1 cellular context compared by ENCODE assay signal in the genomic region with DNA sequence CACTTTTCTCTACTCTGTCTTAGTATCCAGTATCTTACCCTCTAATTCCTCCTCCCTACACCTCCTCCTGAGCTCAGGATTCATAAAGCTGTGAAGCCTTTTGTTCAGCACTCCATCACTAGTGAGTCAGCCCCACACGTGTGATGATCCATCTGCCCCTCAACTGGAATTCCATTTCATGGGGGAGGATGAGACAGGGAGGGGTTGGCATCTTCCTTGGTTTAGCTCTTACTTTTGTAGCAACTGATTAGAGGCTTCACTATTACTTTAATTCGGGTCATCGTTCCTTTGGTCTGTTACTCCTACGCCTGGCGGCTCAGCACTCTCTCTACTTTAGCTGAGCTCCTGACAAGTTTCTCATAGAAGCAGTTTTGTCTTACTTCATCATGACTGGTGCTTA.
TF ChIP-seq lines count a peak whose summit lies in the region.

No MANE protein-coding gene starts in this region.

TF ChIP-seq in GM23338, 12 proteins besides CTCF, POLR2A, EP300 and RAD21 (continued from another document):
- TF ChIP-seq, protein P1, sequence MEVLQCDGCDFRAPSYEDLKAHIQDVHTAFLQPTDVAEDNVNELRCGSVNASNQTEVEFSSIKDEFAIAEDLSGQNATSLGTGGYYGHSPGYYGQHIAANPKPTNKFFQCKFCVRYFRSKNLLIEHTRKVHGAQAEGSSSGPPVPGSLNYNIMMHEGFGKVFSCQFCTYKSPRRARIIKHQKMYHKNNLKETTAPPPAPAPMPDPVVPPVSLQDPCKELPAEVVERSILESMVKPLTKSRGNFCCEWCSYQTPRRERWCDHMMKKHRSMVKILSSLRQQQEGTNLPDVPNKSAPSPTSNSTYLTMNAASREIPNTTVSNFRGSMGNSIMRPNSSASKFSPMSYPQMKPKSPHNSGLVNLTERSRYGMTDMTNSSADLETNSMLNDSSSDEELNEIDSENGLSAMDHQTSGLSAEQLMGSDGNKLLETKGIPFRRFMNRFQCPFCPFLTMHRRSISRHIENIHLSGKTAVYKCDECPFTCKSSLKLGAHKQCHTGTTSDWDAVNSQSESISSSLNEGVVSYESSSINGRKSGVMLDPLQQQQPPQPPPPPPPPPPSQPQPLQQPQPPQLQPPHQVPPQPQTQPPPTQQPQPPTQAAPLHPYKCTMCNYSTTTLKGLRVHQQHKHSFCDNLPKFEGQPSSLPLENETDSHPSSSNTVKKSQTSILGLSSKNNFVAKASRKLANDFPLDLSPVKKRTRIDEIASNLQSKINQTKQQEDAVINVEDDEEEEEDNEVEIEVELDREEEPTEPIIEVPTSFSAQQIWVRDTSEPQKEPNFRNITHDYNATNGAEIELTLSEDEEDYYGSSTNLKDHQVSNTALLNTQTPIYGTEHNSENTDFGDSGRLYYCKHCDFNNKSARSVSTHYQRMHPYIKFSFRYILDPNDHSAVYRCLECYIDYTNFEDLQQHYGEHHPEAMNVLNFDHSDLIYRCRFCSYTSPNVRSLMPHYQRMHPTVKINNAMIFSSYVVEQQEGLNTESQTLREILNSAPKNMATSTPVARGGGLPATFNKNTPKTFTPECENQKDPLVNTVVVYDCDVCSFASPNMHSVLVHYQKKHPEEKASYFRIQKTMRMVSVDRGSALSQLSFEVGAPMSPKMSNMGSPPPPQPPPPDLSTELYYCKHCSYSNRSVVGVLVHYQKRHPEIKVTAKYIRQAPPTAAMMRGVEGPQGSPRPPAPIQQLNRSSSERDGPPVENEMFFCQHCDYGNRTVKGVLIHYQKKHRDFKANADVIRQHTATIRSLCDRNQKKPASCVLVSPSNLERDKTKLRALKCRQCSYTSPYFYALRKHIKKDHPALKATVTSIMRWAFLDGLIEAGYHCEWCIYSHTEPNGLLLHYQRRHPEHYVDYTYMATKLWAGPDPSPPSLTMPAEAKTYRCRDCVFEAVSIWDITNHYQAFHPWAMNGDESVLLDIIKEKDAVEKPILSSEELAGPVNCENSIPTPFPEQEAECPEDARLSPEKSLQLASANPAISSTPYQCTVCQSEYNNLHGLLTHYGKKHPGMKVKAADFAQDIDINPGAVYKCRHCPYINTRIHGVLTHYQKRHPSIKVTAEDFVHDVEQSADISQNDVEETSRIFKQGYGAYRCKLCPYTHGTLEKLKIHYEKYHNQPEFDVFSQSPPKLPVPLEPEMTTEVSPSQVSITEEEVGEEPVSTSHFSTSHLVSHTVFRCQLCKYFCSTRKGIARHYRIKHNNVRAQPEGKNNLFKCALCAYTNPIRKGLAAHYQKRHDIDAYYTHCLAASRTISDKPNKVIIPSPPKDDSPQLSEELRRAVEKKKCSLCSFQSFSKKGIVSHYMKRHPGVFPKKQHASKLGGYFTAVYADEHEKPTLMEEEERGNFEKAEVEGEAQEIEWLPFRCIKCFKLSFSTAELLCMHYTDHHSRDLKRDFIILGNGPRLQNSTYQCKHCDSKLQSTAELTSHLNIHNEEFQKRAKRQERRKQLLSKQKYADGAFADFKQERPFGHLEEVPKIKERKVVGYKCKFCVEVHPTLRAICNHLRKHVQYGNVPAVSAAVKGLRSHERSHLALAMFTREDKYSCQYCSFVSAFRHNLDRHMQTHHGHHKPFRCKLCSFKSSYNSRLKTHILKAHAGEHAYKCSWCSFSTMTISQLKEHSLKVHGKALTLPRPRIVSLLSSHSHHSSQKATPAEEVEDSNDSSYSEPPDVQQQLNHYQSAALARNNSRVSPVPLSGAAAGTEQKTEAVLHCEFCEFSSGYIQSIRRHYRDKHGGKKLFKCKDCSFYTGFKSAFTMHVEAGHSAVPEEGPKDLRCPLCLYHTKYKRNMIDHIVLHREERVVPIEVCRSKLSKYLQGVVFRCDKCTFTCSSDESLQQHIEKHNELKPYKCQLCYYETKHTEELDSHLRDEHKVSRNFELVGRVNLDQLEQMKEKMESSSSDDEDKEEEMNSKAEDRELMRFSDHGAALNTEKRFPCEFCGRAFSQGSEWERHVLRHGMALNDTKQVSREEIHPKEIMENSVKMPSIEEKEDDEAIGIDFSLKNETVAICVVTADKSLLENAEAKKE (CRISPR knock-in tag; IDR thresholded peaks at IDR 0.05), result no peak
- TF ChIP-seq, protein P2, sequence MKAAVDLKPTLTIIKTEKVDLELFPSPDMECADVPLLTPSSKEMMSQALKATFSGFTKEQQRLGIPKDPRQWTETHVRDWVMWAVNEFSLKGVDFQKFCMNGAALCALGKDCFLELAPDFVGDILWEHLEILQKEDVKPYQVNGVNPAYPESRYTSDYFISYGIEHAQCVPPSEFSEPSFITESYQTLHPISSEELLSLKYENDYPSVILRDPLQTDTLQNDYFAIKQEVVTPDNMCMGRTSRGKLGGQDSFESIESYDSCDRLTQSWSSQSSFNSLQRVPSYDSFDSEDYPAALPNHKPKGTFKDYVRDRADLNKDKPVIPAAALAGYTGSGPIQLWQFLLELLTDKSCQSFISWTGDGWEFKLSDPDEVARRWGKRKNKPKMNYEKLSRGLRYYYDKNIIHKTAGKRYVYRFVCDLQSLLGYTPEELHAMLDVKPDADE (IDR thresholded peaks at IDR 0.05), result no peak
- TF ChIP-seq NANOG (IDR thresholded peaks at IDR 0.05; ENCODE audit: borderline replicate concordance) (no peak), POLR2AphosphoS5 (IDR thresholded peaks at IDR 0.05; ENCODE audit: low read depth) (no peak), ZNF331 (CRISPR knock-in tag; IDR thresholded peaks at IDR 0.05; ENCODE audit: low read depth) (no peak), ZNF114 (CRISPR knock-in tag; IDR thresholded peaks at IDR 0.05) (no peak), CREB1 (CRISPR knock-in tag; IDR thresholded peaks at IDR 0.05; ENCODE audit: low read depth) (no peak), EZH2 (IDR thresholded peaks at IDR 0.05; ENCODE audit: low read depth, unreplicated experiment) (no peak), JUNB (IDR thresholded peaks at IDR 0.05; ENCODE audit: unreplicated experiment) (no peak), EZH2phosphoT487 (IDR thresholded peaks at IDR 0.05; ENCODE audit: unreplicated experiment) (no peak)
- TF ChIP-seq, protein P3, sequence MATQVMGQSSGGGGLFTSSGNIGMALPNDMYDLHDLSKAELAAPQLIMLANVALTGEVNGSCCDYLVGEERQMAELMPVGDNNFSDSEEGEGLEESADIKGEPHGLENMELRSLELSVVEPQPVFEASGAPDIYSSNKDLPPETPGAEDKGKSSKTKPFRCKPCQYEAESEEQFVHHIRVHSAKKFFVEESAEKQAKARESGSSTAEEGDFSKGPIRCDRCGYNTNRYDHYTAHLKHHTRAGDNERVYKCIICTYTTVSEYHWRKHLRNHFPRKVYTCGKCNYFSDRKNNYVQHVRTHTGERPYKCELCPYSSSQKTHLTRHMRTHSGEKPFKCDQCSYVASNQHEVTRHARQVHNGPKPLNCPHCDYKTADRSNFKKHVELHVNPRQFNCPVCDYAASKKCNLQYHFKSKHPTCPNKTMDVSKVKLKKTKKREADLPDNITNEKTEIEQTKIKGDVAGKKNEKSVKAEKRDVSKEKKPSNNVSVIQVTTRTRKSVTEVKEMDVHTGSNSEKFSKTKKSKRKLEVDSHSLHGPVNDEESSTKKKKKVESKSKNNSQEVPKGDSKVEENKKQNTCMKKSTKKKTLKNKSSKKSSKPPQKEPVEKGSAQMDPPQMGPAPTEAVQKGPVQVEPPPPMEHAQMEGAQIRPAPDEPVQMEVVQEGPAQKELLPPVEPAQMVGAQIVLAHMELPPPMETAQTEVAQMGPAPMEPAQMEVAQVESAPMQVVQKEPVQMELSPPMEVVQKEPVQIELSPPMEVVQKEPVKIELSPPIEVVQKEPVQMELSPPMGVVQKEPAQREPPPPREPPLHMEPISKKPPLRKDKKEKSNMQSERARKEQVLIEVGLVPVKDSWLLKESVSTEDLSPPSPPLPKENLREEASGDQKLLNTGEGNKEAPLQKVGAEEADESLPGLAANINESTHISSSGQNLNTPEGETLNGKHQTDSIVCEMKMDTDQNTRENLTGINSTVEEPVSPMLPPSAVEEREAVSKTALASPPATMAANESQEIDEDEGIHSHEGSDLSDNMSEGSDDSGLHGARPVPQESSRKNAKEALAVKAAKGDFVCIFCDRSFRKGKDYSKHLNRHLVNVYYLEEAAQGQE (IDR thresholded peaks at IDR 0.05; ENCODE audit: unreplicated experiment), result no peak
TF ChIP-seq in GM23338: peak in this region for 0.
